20 cellular contexts compared by ENCODE assay signal in the genomic region with DNA sequence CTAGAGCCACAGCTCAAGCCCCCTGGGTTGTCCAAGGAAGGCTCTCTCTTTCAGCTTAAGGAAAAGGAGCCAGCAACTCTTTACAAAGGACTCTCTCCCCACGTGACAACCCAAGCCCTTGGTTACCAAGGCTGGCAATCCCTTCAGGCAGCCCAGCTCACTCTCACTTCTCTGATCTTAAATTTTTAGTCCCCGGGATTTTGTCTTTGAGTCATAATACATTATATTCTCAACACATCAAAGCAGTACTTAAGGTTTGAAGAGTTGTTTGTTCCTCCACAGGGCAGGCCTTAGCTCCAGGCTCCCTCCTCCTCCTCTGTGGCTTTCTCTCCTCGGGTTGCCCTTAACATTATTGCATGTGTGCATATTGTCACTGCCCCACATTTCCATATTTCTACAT. TPM values are rescaled to one million over a fixed set of nuclear protein-coding genes. Genes with fewer than 3 reads are reported as not detected.
"Had no signal": no experiment of that assay in that cellular context is flagged by ENCODE, and none has a peak within 500 bp of the region (broad histone marks: within the 10 kb centered on the region; RNA-seq: fewer than 3 reads in every experiment).

No MANE protein-coding gene starts in this region.

- ATAC-seq: body of pancreas; left lung; mucosa of descending colon; naive thymus-derived CD4-positive, alpha-beta T cell; stimulated activated memory B cell treated with anti-CD40 and anti-IgM and Interleukin-4, amounts not matched to agents 10 μg/mL and 1 μg/mL and 100 μg/mL, for 72 hours had no signal

- H3K9me3 ChIP-seq: body of pancreas, esophagus muscularis mucosa, left lung, mucosa of descending colon, neutrophil, tibial nerve, uterus had no signal

- H3K36me3 ChIP-seq: left lung, neutrophil, uterus had no signal

- H3K27ac ChIP-seq: body of pancreas, coronary artery, esophagus muscularis mucosa, left lung, neutrophil, tibial nerve, uterus had no signal

- H3K4me1 ChIP-seq: body of pancreas, esophagus muscularis mucosa, left lung, tibial nerve, uterus had no signal

- DNase-seq: activated B cell treated with CpG ODN at 0.5 μM for 24 hours; activated CD4-positive, alpha-beta T cell treated with anti-CD3 and anti-CD28 coated beads, Interleukin-2, amount 10 ng/mL, durations not matched to agents 7 days and 5 days; activated CD8-positive, alpha-beta memory T cell treated with anti-CD3 and anti-CD28 coated beads for 24 hours; activated naive CD8-positive, alpha-beta T cell treated with anti-CD3 and anti-CD28 coated beads for 36 hours; body of pancreas; central memory CD4-positive, alpha-beta T cell; glutamatergic neuron; kidney; left lung; mucosa of descending colon; naive thymus-derived CD4-positive, alpha-beta T cell; retina; stimulated activated CD4-positive, alpha-beta T cell treated with anti-CD3 and anti-CD28 coated beads, Interleukin-12 subunit alpha, Interleukin-12 subunit beta, amount 100 ng/mL, for 4 hours; uterus had no signal

- H3K4me3 ChIP-seq: body of pancreas, coronary artery, esophagus muscularis mucosa, left lung, mucosa of descending colon, tibial nerve, uterus had no signal

- H3K4me3 Mint-ChIP-seq: activated B cell treated with CpG ODN at 0.5 μM for 24 hours; activated CD4-positive, alpha-beta T cell treated with anti-CD3 and anti-CD28 coated beads, Interleukin-2, amount 10 ng/mL, durations not matched to agents 7 days and 5 days; activated naive CD8-positive, alpha-beta T cell treated with anti-CD3 and anti-CD28 coated beads for 36 hours; memory B cell; naive thymus-derived CD4-positive, alpha-beta T cell; stimulated activated memory B cell treated with anti-CD40 and anti-IgM and Interleukin-4, amounts not matched to agents 10 μg/mL and 1 μg/mL and 100 μg/mL, for 72 hours had no signal

- H3K36me3 Mint-ChIP-seq: activated naive CD8-positive, alpha-beta T cell treated with anti-CD3 and anti-CD28 coated beads for 36 hours; memory B cell; stimulated activated memory B cell treated with anti-CD40 and anti-IgM and Interleukin-4, amounts not matched to agents 10 μg/mL and 1 μg/mL and 100 μg/mL, for 72 hours had no signal

- H3K27me3 ChIP-seq: body of pancreas, esophagus muscularis mucosa, left lung, neutrophil, tibial nerve, uterus had no signal

- H3K27me3 Mint-ChIP-seq: activated B cell treated with CpG ODN at 0.5 μM for 24 hours; activated CD4-positive, alpha-beta T cell treated with anti-CD3 and anti-CD28 coated beads, Interleukin-2, amount 10 ng/mL, durations not matched to agents 7 days and 5 days; memory B cell; stimulated activated memory B cell treated with anti-CD40 and anti-IgM and Interleukin-4, amounts not matched to agents 10 μg/mL and 1 μg/mL and 100 μg/mL, for 72 hours had no signal

- H3K4me1 Mint-ChIP-seq: activated B cell treated with CpG ODN at 0.5 μM for 24 hours; activated CD4-positive, alpha-beta T cell treated with anti-CD3 and anti-CD28 coated beads, Interleukin-2, amount 10 ng/mL, durations not matched to agents 7 days and 5 days; activated naive CD8-positive, alpha-beta T cell treated with anti-CD3 and anti-CD28 coated beads for 36 hours; memory B cell; naive thymus-derived CD4-positive, alpha-beta T cell had no signal

- H3K27ac Mint-ChIP-seq: activated B cell treated with CpG ODN at 0.5 μM for 24 hours; activated CD4-positive, alpha-beta T cell treated with anti-CD3 and anti-CD28 coated beads, Interleukin-2, amount 10 ng/mL, durations not matched to agents 7 days and 5 days; activated naive CD8-positive, alpha-beta T cell treated with anti-CD3 and anti-CD28 coated beads for 36 hours; memory B cell; naive thymus-derived CD4-positive, alpha-beta T cell; stimulated activated memory B cell treated with anti-CD40 and anti-IgM and Interleukin-4, amounts not matched to agents 10 μg/mL and 1 μg/mL and 100 μg/mL, for 72 hours had no signal

- H3K9me3 Mint-ChIP-seq: activated B cell treated with CpG ODN at 0.5 μM for 24 hours; activated CD4-positive, alpha-beta T cell treated with anti-CD3 and anti-CD28 coated beads, Interleukin-2, amount 10 ng/mL, durations not matched to agents 7 days and 5 days; activated naive CD8-positive, alpha-beta T cell treated with anti-CD3 and anti-CD28 coated beads for 36 hours; memory B cell; stimulated activated memory B cell treated with anti-CD40 and anti-IgM and Interleukin-4, amounts not matched to agents 10 μg/mL and 1 μg/mL and 100 μg/mL, for 72 hours had no signal

RNA-seq across cellular contexts. Expression of gene GARIN1A, which starts 10.0 kb away (rescaled TPM):
- polyA plus RNA-seq: naive thymus-derived CD4-positive, alpha-beta T cell had no signal
